Comparison of ENCODE assay signal across 20 cellular contexts in genomic region chr10:92714152-92714836, GRCh38. TPM values are rescaled to one million over a fixed set of nuclear protein-coding genes. Genes with fewer than 3 reads are reported as not detected.
DNase-seq lines count a peak whose midpoint lies in the region; ATAC-seq, FAIRE-seq and TF ChIP-seq lines count a peak whose summit lies in the region.
"Had no signal": no experiment of that assay in that cellular context is flagged by ENCODE, and none has a peak within 500 bp of the region (broad histone marks: within the 10 kb centered on the region; RNA-seq: fewer than 3 reads in every experiment).

No MANE protein-coding gene starts in this region.

- TF ChIP-seq EP300 in HepG2 (IDR thresholded peaks at IDR 0.05; ENCODE audit: low read depth in 2 of 2, low read length in 2 of 2), result no peak
- no peak for TF ChIP-seq EP300 in HepG2 (CRISPR knock-in tag; IDR thresholded peaks at IDR 0.05; ENCODE audit: borderline replicate concordance)

- POLR2A ChIA-PET in HepG2 (lab: Yijun Ruan, JAX), result interaction anchor here (0.8 to 1.1 kb wide), 2 partner anchors 23 to 25 kb away, joined by 3 read pairs; partner anchors contain the start of gene HHEX

- CTCF ChIA-PET in HepG2 (lab: Yijun Ruan, JAX; ENCODE audit: low intra/inter-chr PET ratio, low total read pairs), result no interaction called here

- H3K27me3 ChIP-seq in HepG2 (ENCODE audit: control insufficient read depth in 1 of 2, insufficient read depth in 2 of 2, low read length in 2 of 2), result peaks cover 5 to 31% of the 10 kb centered on the region in 2 experiments
- no peaks in the 10 kb centered on the region for H3K27me3 ChIP-seq in right lobe of liver

- no peaks in the 10 kb centered on the region for H3K4me1 Mint-ChIP-seq in osteocyte (ENCODE audit: unreplicated experiment)

- H2AFZ ChIP-seq in HepG2 (ENCODE audit: low read length), result no peak overlapping the region

- no peak for FAIRE-seq in HepG2 (lab: Jason Lieb, UNC)
- FAIRE-seq: GM12892, GM19239 had no signal

- no peaks in the 10 kb centered on the region for H4K20me1 ChIP-seq in HepG2 (ENCODE audit: insufficient read depth, low read length)

- TF ChIP-seq CTCF in HepG2 (CRISPR knock-in tag; IDR thresholded peaks at IDR 0.05) (no peak), right lobe of liver (IDR thresholded peaks at IDR 0.05) (no peak), osteocyte (IDR thresholded peaks at IDR 0.05) (no peak)

- H3K4me2 ChIP-seq in HepG2 (ENCODE audit: low read depth, low read length), result no peak overlapping the region

- H3K9ac ChIP-seq in HepG2 (ENCODE audit: insufficient read depth, low read depth, low read length), result no peak overlapping the region

- H3K27ac Mint-ChIP-seq in osteocyte (ENCODE audit: unreplicated experiment), result no peak overlapping the region
- H3K27ac Mint-ChIP-seq: CD4-positive, alpha-beta T cell; H9; HFFc6 had no signal

- no TSS peak for BruUV-seq in HepG2 (replicated peaks; lab: Mats Ljungman, UMichigan)

- H3K9me3 ChIP-seq in HepG2 (ENCODE audit: low read length), result peaks cover 6% of the 10 kb centered on the region; the same call in 1 of the 2 replicates
- no peaks in the 10 kb centered on the region for H3K9me3 ChIP-seq in right lobe of liver

- intact Hi-C loops in HepG2 (cut with micrococcal nuclease; ENCODE audit: unreplicated experiment), result no loop called here
- intact Hi-C loops in right lobe of liver (cut with DNase I), result no loop called here

- no peaks in the 10 kb centered on the region for H3K9me3 Mint-ChIP-seq in osteocyte (ENCODE audit: unreplicated experiment)
- H3K9me3 Mint-ChIP-seq: CD4-positive, alpha-beta T cell; HFFc6 had no signal

- H3K79me2 ChIP-seq in HepG2 (ENCODE audit: insufficient read depth, low read length), result no peaks in the 10 kb centered on the region

- WGBS in HepG2 (ENCODE audit: low lambda C conversion rate), result 64% methylated on average over 6 of the region's 7 CpGs
- WGBS in right lobe of liver (ENCODE audit: insufficient coverage, low coverage, low lambda C conversion rate, missing lambda C conversion rate), result 70% methylated on average over 2 of the region's 7 CpGs

- H3K4me1 ChIP-seq in HepG2 (ENCODE audit: insufficient read depth, low read length), result peaks cover 39% of the 10 kb centered on the region
- peaks cover 0 to 23% (median 7%) of the 10 kb centered on the region in 4 donors for H3K4me1 ChIP-seq in right lobe of liver

- TF ChIP-seq RAD21 in HepG2 (CRISPR knock-in tag; IDR thresholded peaks at IDR 0.05), result no peak

- H3K27ac ChIP-seq in HepG2 (ENCODE audit: extremely low read length, insufficient read depth, low read length) (no peak overlapping the region), right lobe of liver (no peak overlapping the region)

- no peaks in the 10 kb centered on the region for H3K36me3 ChIP-seq in HepG2 (replicated peaks in 1 of 2; ENCODE audit: control insufficient read depth in 1 of 2, insufficient read depth in 2 of 2, low read length in 2 of 2)
- no peaks in the 10 kb centered on the region for H3K36me3 ChIP-seq in right lobe of liver

- H3K4me3 ChIP-seq in HepG2 (replicated peaks in 1 of 3; ENCODE audit: insufficient read depth in 1 of 3, low read depth in 2 of 3, low read length in 3 of 3) (no peak overlapping the region; a peak in 1 of 6 replicates), right lobe of liver (no peak overlapping the region)

- DNase-seq in HepG2 (ENCODE audit: low spot score) (no peak), right lobe of liver (no peak), OCI-M1 (lab: John Stamatoyannopoulos, UW) (peak; percentile 50), osteocyte (ENCODE audit: extremely low spot score, unreplicated experiment) (peak; percentile 78), NCI-H1694 treated with DMSO at 0.1 percent for 48 hours (lab: John Stamatoyannopoulos, UW) (no peak), NCI-H524 (lab: John Stamatoyannopoulos, UW) (no peak), islet precursor cell (no peak)
- DNase-seq: ACHN; C1 segment of cervical spinal cord; Calu3; CD4-positive, alpha-beta T cell; DMS 273 treated with DMSO at 0.1 percent for 48 hours; DMS79 treated with DMSO at 0.1 percent for 48 hours; GDM1; GOT3; H9; HFFc6 had no signal

- peaks cover 2% of the 10 kb centered on the region for H3K36me3 Mint-ChIP-seq in osteocyte (ENCODE audit: unreplicated experiment)

- ATAC-seq in HepG2 (peak; percentile 39), right lobe of liver (no peak)

- in situ Hi-C loops in HepG2 (cut with HindIII; ENCODE audit: extremely low pct_ligation_motif_present, low pct_unique_long_range_greater_than_20kb), result no loop called here

- TF ChIP-seq POLR2A in HepG2 (IDR thresholded peaks at IDR 0.05; ENCODE audit: insufficient read depth in 1 of 2, low read depth in 2 of 2, low read length in 2 of 2) (no peak), right lobe of liver (IDR thresholded peaks at IDR 0.05) (no peak)

- H3K4me3 Mint-ChIP-seq in osteocyte (ENCODE audit: unreplicated experiment), result no peak overlapping the region
- H3K4me3 Mint-ChIP-seq: CD4-positive, alpha-beta T cell; H9; HFFc6 had no signal

- peaks cover 12% of the 10 kb centered on the region for H3K27me3 Mint-ChIP-seq in osteocyte (ENCODE audit: unreplicated experiment)

TF ChIP-seq in HepG2, 621 proteins besides CTCF, POLR2A, EP300 and RAD21 (continues in another document):
- TF ChIP-seq SP2 (CRISPR knock-in tag; IDR thresholded peaks at IDR 0.05), result no peak
- no peak for TF ChIP-seq ZNF776 (CRISPR knock-in tag; IDR thresholded peaks at IDR 0.05)
- TF ChIP-seq ZC3H13 (CRISPR knock-in tag; IDR thresholded peaks at IDR 0.05), result no peak
- no peak for TF ChIP-seq NFAT5 (CRISPR knock-in tag; IDR thresholded peaks at IDR 0.05)

RNA-seq across cellular contexts. Expression of gene HHEX, which starts 24.5 kb away (rescaled TPM):
- 46.3 and 48.7 TPM in 2 replicates for total RNA-seq in HepG2 (2016; rRNA removed; fragmentation: Illumina TruSeq; extraction: Trizol)
- total RNA-seq in HepG2 (2016; cell fraction: cytosol; rRNA removed; fragmentation: Illumina TruSeq; extraction: Trizol; ENCODE audit: low read depth), result 25.9 and 29.2 TPM in 2 replicates
- total RNA-seq in HepG2 (2016; cell fraction: insoluble cytoplasmic fraction; rRNA removed; fragmentation: Illumina TruSeq; extraction: Trizol), result 43.9 and 48.8 TPM in 2 replicates
- total RNA-seq in HepG2 (2016; cell fraction: membrane; rRNA removed; fragmentation: Illumina TruSeq; extraction: Trizol), result 62.2 and 63.1 TPM in 2 replicates
- 52.5 and 57.6 TPM in 2 replicates for total RNA-seq in HepG2 (2016; cell fraction: nucleus; rRNA removed; fragmentation: Illumina TruSeq; extraction: Trizol)
- 41.6 and 44.5 TPM in 2 replicates for polyA plus RNA-seq in HepG2 (2011; rRNA removed)
- 18.5 and 21.6 TPM in 2 replicates for polyA plus RNA-seq in HepG2 (2011; cell fraction: cytosol; rRNA removed)
- 79.7 and 115 TPM in 2 replicates for polyA plus RNA-seq in HepG2 (2011; cell fraction: nucleus; rRNA removed)
- 63.0 and 87.7 TPM in 2 replicates for polyA plus RNA-seq in HepG2 (2012)
- polyA plus RNA-seq in HepG2 (2016; cell fraction: cytosol; fragmentation: Illumina TruSeq; extraction: Trizol; ENCODE audit: low read depth), result 19.2 and 21.5 TPM in 2 replicates
- 83.5 and 84.6 TPM in 2 replicates for polyA plus RNA-seq in HepG2 (2016; cell fraction: insoluble cytoplasmic fraction; fragmentation: Illumina TruSeq; extraction: Trizol; ENCODE audit: low read depth)
- polyA plus RNA-seq in HepG2 (2016; cell fraction: membrane; fragmentation: Illumina TruSeq; extraction: Trizol; ENCODE audit: low read depth), result 48.1 and 50.7 TPM in 2 replicates
- 143 and 147 TPM in 2 replicates for polyA plus RNA-seq in HepG2 (2016; cell fraction: nucleus; fragmentation: Illumina TruSeq; extraction: Trizol; ENCODE audit: insufficient read depth, low read depth)
- polyA minus RNA-seq in HepG2 (2011; rRNA and poly(A)+ RNA removed; ENCODE audit: low replicate concordance), result 4.9 and 26.4 TPM in 2 replicates
- polyA minus RNA-seq in HepG2 (2011; cell fraction: cytosol; rRNA and poly(A)+ RNA removed), result 27.9 and 32.2 TPM in 2 replicates
- polyA minus RNA-seq in HepG2 (2011; cell fraction: nucleus; rRNA and poly(A)+ RNA removed), result 37.4 and 50.1 TPM in 2 replicates
- total RNA-seq in right lobe of liver, result 10 to 100 TPM; 26.8 to 73.2 (median 42.0) TPM
- total RNA-seq in osteocyte, result 1.2 and 1.7 TPM in 2 replicates
- total RNA-seq: A172 had no signal

Comparison
In these comparisons a context has a peak if more than half of its experiments do, and no peak if none do; other contexts are left out.
1. DNase-seq: peak in OCI-M1 (single experiment) and osteocyte (single experiment); none in HepG2 (single experiment), right lobe of liver (0 of 3), NCI-H1694 treated with DMSO at 0.1 percent for 48 hours (single experiment), NCI-H524 (0 of 2) and islet precursor cell (single experiment).